15 cellular contexts compared by ENCODE assay signal in genomic region chr3:4419386-4419785, GRCh38.
"Had no signal": no experiment of that assay in that cellular context is flagged by ENCODE, and none has a peak within 500 bp of the region (broad histone marks: within the 10 kb centered on the region; RNA-seq: fewer than 3 reads in every experiment).

No MANE protein-coding gene starts in this region.

- ATAC-seq: esophagus mucosa; heart left ventricle; left colon; right cardiac atrium; stimulated activated naive CD8-positive, alpha-beta T cell treated with anti-CD3 and anti-CD28 coated beads, Interleukin-15, Interleukin-2, amounts not matched to agents 100 U/mL and 50 U/mL, for 24 hours had no signal

- H3K4me3 Mint-ChIP-seq: nephron progenitor cell had no signal

- H3K9me3 ChIP-seq: heart left ventricle, neutrophil, transverse colon had no signal

- H3K9me3 Mint-ChIP-seq: nephron progenitor cell had no signal

- H3K4me2 ChIP-seq: smooth muscle cell had no signal

- H3K4me3 ChIP-seq: coronary artery, dorsolateral prefrontal cortex, heart left ventricle, smooth muscle cell, transverse colon had no signal

- H3K4me1 ChIP-seq: transverse colon had no signal

- H3K27ac ChIP-seq: dorsolateral prefrontal cortex, neutrophil, transverse colon had no signal

- DNase-seq: central memory CD4-positive, alpha-beta T cell; dorsolateral prefrontal cortex; effector CD8-positive, alpha-beta T cell; heart left ventricle; hippocampal formation; left colon; nephron progenitor cell; right cardiac atrium; stimulated activated CD4-positive, alpha-beta T cell treated with anti-CD3 and anti-CD28 coated beads, Interleukin-2, amount 100 ng/mL, for 48 hours; stimulated activated naive CD8-positive, alpha-beta T cell treated with anti-CD3 and anti-CD28 coated beads, Interleukin-15, Interleukin-2, amounts not matched to agents 100 U/mL and 50 U/mL, for 24 hours; transverse colon had no signal

- H3K27ac Mint-ChIP-seq: nephron progenitor cell had no signal

- H3K27me3 ChIP-seq: dorsolateral prefrontal cortex, heart left ventricle, neutrophil, transverse colon had no signal
